26 cellular contexts compared by ENCODE assay signal in the genomic region with DNA sequence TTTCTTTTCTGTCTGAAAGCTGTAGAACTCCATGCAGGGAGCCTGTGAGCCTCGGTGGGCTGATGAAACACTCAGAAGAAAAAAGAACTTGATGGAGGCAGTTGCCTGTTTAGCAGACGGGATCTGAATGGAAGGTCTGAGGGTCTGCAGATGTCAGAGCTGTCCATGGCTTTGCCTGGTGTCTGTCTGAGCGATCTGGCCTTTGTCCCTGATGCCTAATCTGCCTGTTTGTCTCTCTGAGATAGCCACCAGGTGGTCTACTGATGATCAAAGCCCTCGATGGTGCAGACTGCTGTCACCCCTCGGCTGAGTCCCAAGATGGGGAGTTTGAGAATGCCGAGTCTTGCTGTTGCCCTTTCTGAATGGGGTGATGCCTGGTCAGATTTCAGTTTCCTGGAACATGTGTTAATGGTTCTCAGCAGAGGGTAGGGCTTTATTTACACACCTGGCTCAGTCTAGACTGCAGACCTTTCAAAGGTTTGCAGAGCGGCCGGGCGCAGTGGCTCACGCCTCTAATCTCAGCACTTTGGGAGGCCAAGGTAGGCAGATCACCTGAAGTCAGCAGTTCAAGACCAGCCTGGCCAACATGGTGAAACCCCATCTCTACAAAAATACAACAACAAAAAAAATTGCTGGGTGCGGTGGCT.
DNase-seq lines count a peak whose midpoint lies in the region; ATAC-seq and TF ChIP-seq lines count a peak whose summit lies in the region.
"Had no signal": no experiment of that assay in that cellular context is flagged by ENCODE, and none has a peak within 500 bp of the region (broad histone marks: within the 10 kb centered on the region; RNA-seq: fewer than 3 reads in every experiment).

No MANE protein-coding gene starts in this region.

- peaks cover 19% of the 10 kb centered on the region for H3K36me3 ChIP-seq in cardiac muscle cell
- H3K36me3 ChIP-seq: BLaER1, neural progenitor cell had no signal

- CTCF ChIA-PET in activated CD8-positive, alpha-beta T cell treated with anti-CD3 and anti-CD28 coated beads, Interleukin-2, amount 10 ng/mL, durations not matched to agents 7 days and 5 days (lab: Charles Lee) = no interaction called here

- H3K36me3 Mint-ChIP-seq in activated T-helper 17 cell treated with anti-CD3 and anti-CD28 coated beads, Interleukin-2, amount 50 U/mL, for 72 hours (ENCODE audit: low read depth) = no peaks in the 10 kb centered on the region
- no peaks in the 10 kb centered on the region for H3K36me3 Mint-ChIP-seq in activated CD8-positive, alpha-beta T cell treated with anti-CD3 and anti-CD28 coated beads, Interleukin-2, amount 10 ng/mL, durations not matched to agents 7 days and 5 days (ENCODE audit: low read depth)

- no peaks in the 10 kb centered on the region for H3K27me3 ChIP-seq in cardiac muscle cell
- H3K27me3 ChIP-seq: BLaER1, neural progenitor cell had no signal

- H3K9me3 ChIP-seq in cardiac muscle cell (ENCODE audit: low read depth) = no peaks in the 10 kb centered on the region
- H3K9me3 ChIP-seq: A549, BLaER1, psoas muscle had no signal

- H3K27ac Mint-ChIP-seq in activated T-helper 17 cell treated with anti-CD3 and anti-CD28 coated beads, Interleukin-2, amount 50 U/mL, for 72 hours = no peak overlapping the region
- no peak overlapping the region for H3K27ac Mint-ChIP-seq in activated CD8-positive, alpha-beta T cell treated with anti-CD3 and anti-CD28 coated beads, Interleukin-2, amount 10 ng/mL, durations not matched to agents 7 days and 5 days
- H3K27ac Mint-ChIP-seq: neural progenitor cell; stimulated activated naive CD8-positive, alpha-beta T cell treated with anti-CD3 and anti-CD28 coated beads, Interleukin-15, amount 100 ng/mL, for 72 hours had no signal

- H3K4me1 ChIP-seq in cardiac muscle cell (ENCODE audit: low read depth) = no peaks in the 10 kb centered on the region
- H3K4me1 ChIP-seq: A549, neural progenitor cell, psoas muscle had no signal

- intact Hi-C loops in Right ventricle myocardium inferior (cut with DNase I) = no loop called here

- H3K4me3 Mint-ChIP-seq in activated T-helper 17 cell treated with anti-CD3 and anti-CD28 coated beads, Interleukin-2, amount 50 U/mL, for 72 hours = no peak overlapping the region
- no peak overlapping the region for H3K4me3 Mint-ChIP-seq in activated CD8-positive, alpha-beta T cell treated with anti-CD3 and anti-CD28 coated beads, Interleukin-2, amount 10 ng/mL, durations not matched to agents 7 days and 5 days
- H3K4me3 Mint-ChIP-seq: central memory CD8-positive, alpha-beta T cell; neural progenitor cell; stimulated activated naive CD8-positive, alpha-beta T cell treated with anti-CD3 and anti-CD28 coated beads, Interleukin-15, amount 100 ng/mL, for 72 hours had no signal

- H3K4me1 Mint-ChIP-seq in activated T-helper 17 cell treated with anti-CD3 and anti-CD28 coated beads, Interleukin-2, amount 50 U/mL, for 72 hours = no peaks in the 10 kb centered on the region
- no peaks in the 10 kb centered on the region for H3K4me1 Mint-ChIP-seq in activated CD8-positive, alpha-beta T cell treated with anti-CD3 and anti-CD28 coated beads, Interleukin-2, amount 10 ng/mL, durations not matched to agents 7 days and 5 days (ENCODE audit: low read depth)
- H3K4me1 Mint-ChIP-seq: central memory CD8-positive, alpha-beta T cell; stimulated activated naive CD8-positive, alpha-beta T cell treated with anti-CD3 and anti-CD28 coated beads, Interleukin-15, amount 100 ng/mL, for 72 hours had no signal

- H3K27ac ChIP-seq in cardiac muscle cell = peak overlapping the region; percentile 61
- H3K27ac ChIP-seq: A549, BLaER1, neural progenitor cell, psoas muscle, RWPE1, skin epidermis had no signal

- no peak overlapping the region for H3K4me3 ChIP-seq in cardiac muscle cell
- H3K4me3 ChIP-seq: A549, BLaER1, neural progenitor cell, psoas muscle, skin epidermis had no signal

- ATAC-seq in Right ventricle myocardium inferior = no peak
- ATAC-seq in left lobe of liver = no peak
- no peak for ATAC-seq in HG02678 (IDR thresholded peaks at IDR 0.05; ENCODE audit: unreplicated experiment)
- ATAC-seq in activated T-helper 17 cell treated with anti-CD3 and anti-CD28 coated beads, Interleukin-2, amount 50 U/mL, for 72 hours (replicated peaks) = no peak
- no peak for ATAC-seq in GM19395 (IDR thresholded peaks at IDR 0.05; ENCODE audit: unreplicated experiment)
- ATAC-seq in activated CD8-positive, alpha-beta T cell treated with anti-CD3 and anti-CD28 coated beads, Interleukin-2, amount 10 ng/mL, durations not matched to agents 7 days and 5 days = no peak
- ATAC-seq: A549; esophagus mucosa; psoas muscle; stimulated activated naive CD8-positive, alpha-beta T cell treated with anti-CD3 and anti-CD28 coated beads, Interleukin-15, amount 100 ng/mL, for 72 hours had no signal

- no peak for DNase-seq in cardiac muscle cell (ENCODE audit: low read depth in 1 of 2, low spot score in 1 of 2)
- no peak for DNase-seq in Right ventricle myocardium inferior (ENCODE audit: missing footprints)
- DNase-seq in NCI-H748 (lab: John Stamatoyannopoulos, UW; ENCODE audit: unreplicated experiment) = peak; percentile 85
- peak; percentile 38 for DNase-seq in left lobe of liver (ENCODE audit: low spot score)
- DNase-seq in activated CD8-positive, alpha-beta T cell treated with anti-CD3 and anti-CD28 coated beads, Interleukin-2, amount 10 ng/mL, durations not matched to agents 7 days and 5 days = no peak
- DNase-seq: activated CD4-positive, alpha-beta T cell treated with anti-CD3 and anti-CD28 coated beads for 4 hours; activated gamma-delta T cell; amygdala; effector CD4-positive, alpha-beta T cell; HCEC 1CT; MM.1S; NCI-H1930; psoas muscle; stimulated activated CD4-positive, alpha-beta T cell treated with anti-CD3 and anti-CD28 coated beads, Interleukin-2, amount 100 ng/mL, for 48 hours; stimulated activated naive CD8-positive, alpha-beta T cell treated with anti-CD3 and anti-CD28 coated beads, Interleukin-15, amount 100 ng/mL, for 72 hours; SW 1271 had no signal

- peaks cover 6% of the 10 kb centered on the region for H3K27me3 Mint-ChIP-seq in activated T-helper 17 cell treated with anti-CD3 and anti-CD28 coated beads, Interleukin-2, amount 50 U/mL, for 72 hours
- H3K27me3 Mint-ChIP-seq in activated CD8-positive, alpha-beta T cell treated with anti-CD3 and anti-CD28 coated beads, Interleukin-2, amount 10 ng/mL, durations not matched to agents 7 days and 5 days (ENCODE audit: low read depth) = no peaks in the 10 kb centered on the region

- no peaks in the 10 kb centered on the region for H3K9me3 Mint-ChIP-seq in activated T-helper 17 cell treated with anti-CD3 and anti-CD28 coated beads, Interleukin-2, amount 50 U/mL, for 72 hours
- no peaks in the 10 kb centered on the region for H3K9me3 Mint-ChIP-seq in activated CD8-positive, alpha-beta T cell treated with anti-CD3 and anti-CD28 coated beads, Interleukin-2, amount 10 ng/mL, durations not matched to agents 7 days and 5 days (ENCODE audit: insufficient read depth)
- H3K9me3 Mint-ChIP-seq: stimulated activated naive CD8-positive, alpha-beta T cell treated with anti-CD3 and anti-CD28 coated beads, Interleukin-15, amount 100 ng/mL, for 72 hours had no signal

- POLR2A ChIA-PET in activated CD8-positive, alpha-beta T cell treated with anti-CD3 and anti-CD28 coated beads, Interleukin-2, amount 10 ng/mL, durations not matched to agents 7 days and 5 days (lab: Charles Lee) = no interaction called here

- TF ChIP-seq CTCF in cardiac muscle cell (IDR thresholded peaks at IDR 0.05; ENCODE audit: low read depth, low read length) = no peak

Comparison
In these comparisons a context has a peak if more than half of its experiments do, and no peak if none do; other contexts are left out.
1. DNase-seq: peak in NCI-H748 (single experiment) and left lobe of liver (single experiment); none in cardiac muscle cell (0 of 2), Right ventricle myocardium inferior (single experiment) and activated CD8-positive, alpha-beta T cell treated with anti-CD3 and anti-CD28 coated beads, Interleukin-2, amount 10 ng/mL, durations not matched to agents 7 days and 5 days (single experiment).